Comparison of ENCODE assay signal across 18 cellular contexts in the genomic region with DNA sequence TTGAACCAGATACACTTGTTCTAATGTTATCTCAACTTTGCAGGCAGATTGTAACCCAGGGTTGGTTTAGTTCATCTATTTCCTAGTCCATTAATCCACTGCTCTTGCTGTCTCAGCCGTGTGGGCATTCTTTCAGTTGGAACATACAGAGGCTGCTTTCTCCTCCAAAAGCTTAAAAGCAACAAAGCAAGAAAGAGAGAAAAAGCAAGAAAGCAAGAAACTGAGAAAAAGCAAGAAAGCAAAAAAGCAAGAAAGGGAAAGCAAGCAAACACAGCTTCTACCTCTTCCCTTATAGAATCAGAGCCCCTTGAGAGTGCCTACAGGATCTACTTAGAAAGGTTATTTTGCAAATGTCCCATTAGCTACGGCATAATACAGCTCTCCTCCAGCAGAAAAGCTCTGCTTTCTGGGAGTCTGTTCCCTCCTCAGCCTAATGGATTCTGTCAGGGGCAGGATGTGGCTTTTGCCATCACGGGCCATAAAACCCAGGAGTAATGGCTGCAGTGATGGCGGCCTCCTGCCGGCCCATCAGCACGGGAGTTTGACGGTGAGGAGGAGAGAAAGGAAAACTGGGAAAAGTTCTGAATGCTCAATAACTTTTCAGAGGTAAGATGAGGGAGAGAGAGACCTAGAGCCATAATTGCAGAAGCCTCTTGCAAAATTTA.
DNase-seq lines count a peak whose midpoint lies in the region; ATAC-seq, FAIRE-seq and TF ChIP-seq lines count a peak whose summit lies in the region.
"Had no signal": no experiment of that assay in that cellular context is flagged by ENCODE, and none has a peak within 500 bp of the region (broad histone marks: within the 10 kb centered on the region; RNA-seq: fewer than 3 reads in every experiment).

No MANE protein-coding gene starts in this region.

- H3K36me3 Mint-ChIP-seq in CD8-positive, alpha-beta memory T cell: no peaks in the 10 kb centered on the region

- DNase-seq in CD8-positive, alpha-beta memory T cell: no peak
- DNase-seq in KBM-7 (peak; percentile 33), K562 (ENCODE audit: extremely low read depth in 1 of 4, low spot score in 3 of 4) (peak; percentile 70 to 86 (median 78)), NCI-H1105 (lab: John Stamatoyannopoulos, UW) (no peak), GM19238 (ENCODE audit: insufficient read length, low spot score) (no peak), H4 (ENCODE audit: low spot score) (no peak)
- DNase-seq: activated T-cell treated with anti-CD3 and anti-CD28 coated beads, Interleukin-2, amount 50 U/mL, for 24 hours; Calu3; NCI-H2029 treated with DMSO at 0.1 percent for 48 hours; NK-92 treated with Interleukin-12 subunit alpha and Interleukin-12 subunit beta, amount 100 ng/mL, for 24 hours had no signal

- CTCF ChIA-PET in CD8-positive, alpha-beta memory T cell (lab: Charles Lee): no interaction called here
- CTCF ChIA-PET in K562 (lab: Yijun Ruan, JAX; ENCODE audit: low intra/inter-chr PET ratio): no interaction called here

- TF ChIP-seq CTCF in K562 (IDR thresholded peaks at IDR 0.05 in 2 of 3, conservative IDR thresholded peaks at IDR 0.05 in 1 of 3; ENCODE audit: insufficient read depth in 2 of 3, low read depth in 1 of 3, low read length in 3 of 3) (no peak), neutrophil (IDR thresholded peaks at IDR 0.05) (no peak)

- no peaks in the 10 kb centered on the region for H3K4me1 Mint-ChIP-seq in CD8-positive, alpha-beta memory T cell

- H2AFZ ChIP-seq in K562 (ENCODE audit: low read depth, low read length): peak overlapping the region; percentile 78

- TF ChIP-seq RAD21 in K562 (CRISPR knock-in tag; conservative IDR thresholded peaks at IDR 0.05 in 1 of 2, IDR thresholded peaks at IDR 0.05 in 1 of 2): peak in 1 of 2 experiments; percentile 9; a peak in 3 of 4 replicates

- 4% methylated on average over 7 of the region's 7 CpGs for WGBS in K562 (ENCODE audit: insufficient coverage, low coverage, missing lambda C conversion rate)

- peak; percentile 91 for FAIRE-seq in K562 (lab: Jason Lieb, UNC)

- no peaks in the 10 kb centered on the region for H3K9me3 Mint-ChIP-seq in CD8-positive, alpha-beta memory T cell
- H3K9me3 Mint-ChIP-seq: activated naive CD4-positive, alpha-beta T cell treated with anti-CD3 and anti-CD28 coated beads, Interleukin-2, amount 50 U/mL, for 72 hours; activated T-cell treated with anti-CD3 and anti-CD28 coated beads, Interleukin-2, amount 50 U/mL, for 24 hours had no signal

- no TSS peak for BruUV-seq in K562 (replicated peaks; lab: Mats Ljungman, UMichigan)

- H3K27ac ChIP-seq in CD8-positive, alpha-beta memory T cell (ENCODE audit: low read depth, low read length): peak overlapping the region; percentile 88
- peak overlapping the region; percentile 96 for H3K27ac ChIP-seq in K562 (ENCODE audit: extremely low read depth, low read depth, low read length)
- peak overlapping the region; percentile 78 for H3K27ac ChIP-seq in neutrophil
- H3K27ac ChIP-seq: coronary artery, gastroesophageal sphincter, lower lobe of right lung had no signal

- peaks cover 50% of the 10 kb centered on the region for H3K79me2 ChIP-seq in K562 (ENCODE audit: control insufficient read depth, insufficient read depth, low read length)

- no peaks in the 10 kb centered on the region for H3K9me3 ChIP-seq in CD8-positive, alpha-beta memory T cell (ENCODE audit: low read length)
- H3K9me3 ChIP-seq in K562 (replicated peaks; ENCODE audit: control insufficient read depth, insufficient read depth, low read depth, low read length): no peaks in the 10 kb centered on the region
- H3K9me3 ChIP-seq in neutrophil: no peaks in the 10 kb centered on the region
- H3K9me3 ChIP-seq: gastroesophageal sphincter, lower lobe of right lung had no signal

- POLR2A ChIA-PET in CD8-positive, alpha-beta memory T cell (lab: Charles Lee): no interaction called here
- POLR2A ChIA-PET in K562 (lab: Yijun Ruan, JAX): interaction anchor here (0.6 to 4.2 kb wide), 16 partner anchors 9 to 497 kb away, joined by 3 to 35 read pairs (median 3); a partner anchor contains a TSS

- in situ Hi-C loops in KBM-7 (cut with MboI; ENCODE audit: low pct_unique_long_range_greater_than_20kb, low sequenced_read_pairs) (no loop called here), K562 (cut with MboI) (no loop called here)

- no peaks in the 10 kb centered on the region for H3K27me3 ChIP-seq in CD8-positive, alpha-beta memory T cell (ENCODE audit: insufficient read depth, low read length, poor library complexity, severe bottlenecking)
- H3K27me3 ChIP-seq in K562 (ENCODE audit: control insufficient read depth in 2 of 2, insufficient read depth in 2 of 2, low read length in 2 of 2) (no peaks in the 10 kb centered on the region; a peak in 1 of 5 replicates), neutrophil (no peaks in the 10 kb centered on the region)
- H3K27me3 ChIP-seq: gastroesophageal sphincter had no signal

- H3K9ac ChIP-seq in K562 (ENCODE audit: insufficient read depth in 1 of 2, low read depth in 2 of 2, low read length in 2 of 2): peak overlapping the region; percentile 91

- intact Hi-C loops in K562 (cut with micrococcal nuclease): loop anchor here (2.0 to 10.0 kb wide), 5 partner anchors 26 to 538 kb away; no protein-coding TSS in a partner anchor

- H3K4me3 Mint-ChIP-seq in CD8-positive, alpha-beta memory T cell: no peak overlapping the region
- H3K4me3 Mint-ChIP-seq: activated T-cell treated with anti-CD3 and anti-CD28 coated beads, Interleukin-2, amount 50 U/mL, for 24 hours had no signal

- no peaks in the 10 kb centered on the region for H3K36me3 ChIP-seq in CD8-positive, alpha-beta memory T cell (ENCODE audit: insufficient read depth, low read length)
- H3K36me3 ChIP-seq in K562 (ENCODE audit: control insufficient read depth, insufficient read depth, low read length) (peaks cover 9% of the 10 kb centered on the region; the same call in 1 of the 3 replicates), neutrophil (no peaks in the 10 kb centered on the region)
- H3K36me3 ChIP-seq: gastroesophageal sphincter, lower lobe of right lung had no signal

- TF ChIP-seq EP300 in K562 (IDR thresholded peaks at IDR 0.05; ENCODE audit: low read length): peak; percentile 95

- peak; percentile 80 for TF ChIP-seq POLR2A in K562 (conservative IDR thresholded peaks at IDR 0.05)

- no peaks in the 10 kb centered on the region for H3K9me1 ChIP-seq in K562 (ENCODE audit: control insufficient read depth, insufficient read depth, low read length)

- H3K4me1 ChIP-seq in CD8-positive, alpha-beta memory T cell (ENCODE audit: insufficient read depth, low read length): no peaks in the 10 kb centered on the region
- peaks cover 28 to 50% of the 10 kb centered on the region in 2 experiments for H3K4me1 ChIP-seq in K562 (replicated peaks in 1 of 2; ENCODE audit: control insufficient read depth in 2 of 2, insufficient read depth in 2 of 2, low read length in 2 of 2)
- peaks cover 75 to 82% of the 10 kb centered on the region in 2 experiments for H3K4me1 ChIP-seq in neutrophil (ENCODE audit: control insufficient read depth in 1 of 2, insufficient read depth in 1 of 2, low read depth in 1 of 2, low read length in 1 of 2)
- H3K4me1 ChIP-seq: gastroesophageal sphincter, lower lobe of right lung had no signal

- H4K20me1 ChIP-seq in K562 (replicated peaks; ENCODE audit: control insufficient read depth, insufficient read depth, low read length): no peaks in the 10 kb centered on the region

- H3K4me3 ChIP-seq in CD8-positive, alpha-beta memory T cell (ENCODE audit: low read length): no peak overlapping the region
- H3K4me3 ChIP-seq in K562 (peak overlapping the region; percentile 48), neutrophil (ENCODE audit: low read depth in 1 of 2, low read length in 1 of 2) (no peak overlapping the region)
- H3K4me3 ChIP-seq: coronary artery, gastroesophageal sphincter, lower lobe of right lung had no signal

- H3K27ac Mint-ChIP-seq in CD8-positive, alpha-beta memory T cell: no peak overlapping the region
- H3K27ac Mint-ChIP-seq: activated naive CD4-positive, alpha-beta T cell treated with anti-CD3 and anti-CD28 coated beads, Interleukin-2, amount 50 U/mL, for 72 hours; activated T-cell treated with anti-CD3 and anti-CD28 coated beads, Interleukin-2, amount 50 U/mL, for 24 hours had no signal

- peak overlapping the region; percentile 96 for H3K4me2 ChIP-seq in K562 (ENCODE audit: insufficient read depth, low read length)

- peak; percentile 54 for ATAC-seq in K562
- ATAC-seq in HG03565 (IDR thresholded peaks at IDR 0.05; ENCODE audit: unreplicated experiment): no peak
- ATAC-seq: activated naive CD4-positive, alpha-beta T cell treated with anti-CD3 and anti-CD28 coated beads, Interleukin-2, amount 50 U/mL, for 72 hours; HCT116; Right ventricle myocardium inferior had no signal

- H3K27me3 Mint-ChIP-seq in CD8-positive, alpha-beta memory T cell: peaks cover 0 to 7% of the 10 kb centered on the region in 2 donors
- H3K27me3 Mint-ChIP-seq: activated T-cell treated with anti-CD3 and anti-CD28 coated beads, Interleukin-2, amount 50 U/mL, for 24 hours had no signal

TF ChIP-seq in K562, 482 proteins besides CTCF, POLR2A, EP300 and RAD21 (continues in another document):
- TF ChIP-seq MCM5 (IDR thresholded peaks at IDR 0.05; ENCODE audit: low read depth) (no peak), NCOA4 (IDR thresholded peaks at IDR 0.05; ENCODE audit: partially characterized antibody) (no peak), NFRKB (IDR thresholded peaks at IDR 0.05; ENCODE audit: low read depth) (peak; percentile 95), NCOA6 (IDR thresholded peaks at IDR 0.05) (no peak), KLF1 (tag; IDR thresholded peaks at IDR 0.05) (no peak)

Comparison
In these comparisons a context has a peak if more than half of its experiments do, and no peak if none do; other contexts are left out.
1. DNase-seq: peak in KBM-7 (single experiment) and K562 (4 of 4); none in CD8-positive, alpha-beta memory T cell (0 of 5), NCI-H1105 (single experiment), GM19238 (single experiment) and H4 (single experiment).
2. Peak in every context shown above with its lines, with median percentiles within 50 percentile points of each other: H3K27ac ChIP-seq.